In genomic region chr5:157900644-157901043, GRCh38 we compare ENCODE assay signal across 18 cellular contexts. TPM values are rescaled to one million over a fixed set of nuclear protein-coding genes. Genes with fewer than 3 reads are reported as not detected.
DNase-seq lines count a peak whose midpoint lies in the region; ATAC-seq and TF ChIP-seq lines count a peak whose summit lies in the region.
"Had no signal": no experiment of that assay in that cellular context is flagged by ENCODE, and none has a peak within 500 bp of the region (broad histone marks: within the 10 kb centered on the region; RNA-seq: fewer than 3 reads in every experiment).

No MANE protein-coding gene starts in this region.

- no peaks in the 10 kb centered on the region for H3K27me3 Mint-ChIP-seq in stimulated activated naive CD8-positive, alpha-beta T cell treated with anti-CD3 and anti-CD28 coated beads, Interleukin-15, amount 100 ng/mL, for 72 hours
- H3K27me3 Mint-ChIP-seq: activated CD4-positive, alpha-beta T cell treated with anti-CD3 and anti-CD28 coated beads for 36 hours had no signal

- no peak for TF ChIP-seq POLR2A in upper lobe of left lung (IDR thresholded peaks at IDR 0.05)

- peak; percentile 77 for ATAC-seq in GM21737 (IDR thresholded peaks at IDR 0.05; ENCODE audit: unreplicated experiment)
- no peak for ATAC-seq in upper lobe of left lung (ENCODE audit: low FRiP score in 2 of 2)
- no peak for ATAC-seq in stimulated activated naive CD8-positive, alpha-beta T cell treated with anti-CD3 and anti-CD28 coated beads, Interleukin-15, amount 100 ng/mL, for 72 hours
- ATAC-seq: activated CD4-positive, alpha-beta T cell treated with anti-CD3 and anti-CD28 coated beads for 36 hours; activated T-cell treated with anti-CD3 and anti-CD28 coated beads, Interleukin-2, amount 50 U/mL, for 4 hours; T-helper 17 cell had no signal

- DNase-seq in NCI-H1436 (lab: John Stamatoyannopoulos, UW) = peak; percentile 18
- no peak for DNase-seq in NCI-H1436 treated with DMSO at 0.1 percent for 48 hours (lab: John Stamatoyannopoulos, UW)
- peak; percentile 37 to 83 for DNase-seq in NCI-H2081 (lab: John Stamatoyannopoulos, UW)
- peak; percentile 18 for DNase-seq in left kidney (ENCODE audit: low read depth, low spot score)
- no peak for DNase-seq in NCI-H526 (lab: John Stamatoyannopoulos, UW)
- no peak for DNase-seq in upper lobe of left lung
- no peak for DNase-seq in stimulated activated naive CD8-positive, alpha-beta T cell treated with anti-CD3 and anti-CD28 coated beads, Interleukin-15, amount 100 ng/mL, for 72 hours
- DNase-seq: activated CD4-positive, alpha-beta T cell treated with anti-CD3 and anti-CD28 coated beads for 36 hours; activated T-cell treated with anti-CD3 and anti-CD28 coated beads, Interleukin-2, amount 50 U/mL, for 4 hours; Caco-2; HCEC 1CT; kidney glomerular epithelial cell; NCI-H1694 treated with DMSO at 0.1 percent for 48 hours; stimulated activated CD4-positive, alpha-beta T cell treated with anti-CD3 and anti-CD28 coated beads, Interleukin-15, amount 100 ng/mL, for 24 hours; T-helper 17 cell; trophoblast cell had no signal

- no peak overlapping the region for H3K27ac ChIP-seq in upper lobe of left lung
- H3K27ac ChIP-seq: prostate gland had no signal

- no peak for TF ChIP-seq EP300 in upper lobe of left lung (IDR thresholded peaks at IDR 0.05)

- no peaks in the 10 kb centered on the region for H3K36me3 ChIP-seq in upper lobe of left lung
- H3K36me3 ChIP-seq: prostate gland had no signal

- 72 to 77% methylated on average over 4 of the region's 4 CpGs for WGBS in upper lobe of left lung, 2 donors

- H3K4me1 ChIP-seq in upper lobe of left lung = no peaks in the 10 kb centered on the region
- H3K4me1 ChIP-seq: Caco-2, prostate gland had no signal

- no peak for TF ChIP-seq CTCF in upper lobe of left lung (IDR thresholded peaks at IDR 0.05)

- no peak overlapping the region for H3K4me3 Mint-ChIP-seq in stimulated activated naive CD8-positive, alpha-beta T cell treated with anti-CD3 and anti-CD28 coated beads, Interleukin-15, amount 100 ng/mL, for 72 hours
- H3K4me3 Mint-ChIP-seq: activated CD4-positive, alpha-beta T cell treated with anti-CD3 and anti-CD28 coated beads for 36 hours; activated T-cell treated with anti-CD3 and anti-CD28 coated beads, Interleukin-2, amount 50 U/mL, for 4 hours; T-helper 17 cell had no signal

- no peak overlapping the region for H3K4me3 ChIP-seq in upper lobe of left lung
- H3K4me3 ChIP-seq: prostate gland had no signal

- no peaks in the 10 kb centered on the region for H3K27me3 ChIP-seq in upper lobe of left lung

- no peaks in the 10 kb centered on the region for H3K9me3 Mint-ChIP-seq in stimulated activated naive CD8-positive, alpha-beta T cell treated with anti-CD3 and anti-CD28 coated beads, Interleukin-15, amount 100 ng/mL, for 72 hours
- H3K9me3 Mint-ChIP-seq: activated T-cell treated with anti-CD3 and anti-CD28 coated beads, Interleukin-2, amount 50 U/mL, for 4 hours had no signal

- no peaks in the 10 kb centered on the region for H3K4me1 Mint-ChIP-seq in stimulated activated naive CD8-positive, alpha-beta T cell treated with anti-CD3 and anti-CD28 coated beads, Interleukin-15, amount 100 ng/mL, for 72 hours
- H3K4me1 Mint-ChIP-seq: activated CD4-positive, alpha-beta T cell treated with anti-CD3 and anti-CD28 coated beads for 36 hours; T-helper 17 cell had no signal

- peak overlapping the region in 1 of 2 donors; percentile 57 for H3K27ac Mint-ChIP-seq in stimulated activated naive CD8-positive, alpha-beta T cell treated with anti-CD3 and anti-CD28 coated beads, Interleukin-15, amount 100 ng/mL, for 72 hours
- H3K27ac Mint-ChIP-seq: activated CD4-positive, alpha-beta T cell treated with anti-CD3 and anti-CD28 coated beads for 36 hours; T-helper 17 cell had no signal

- H3K9me3 ChIP-seq in upper lobe of left lung = no peaks in the 10 kb centered on the region
- H3K9me3 ChIP-seq: Caco-2, prostate gland had no signal

RNA-seq across cellular contexts. Expression of gene CLINT1, which starts 41.7 kb away (rescaled TPM):
- total RNA-seq in upper lobe of left lung = 100 to 1,000 TPM in 4 of 6 donors, 10 to 100 TPM in 2; 66.2 to 211 (median 123) TPM

Comparison
In these comparisons a context has a peak if more than half of its experiments do, and no peak if none do; other contexts are left out.
1. DNase-seq: peak in NCI-H1436 (single experiment), NCI-H2081 (2 of 2) and left kidney (single experiment); none in NCI-H1436 treated with DMSO at 0.1 percent for 48 hours (single experiment), NCI-H526 (0 of 2), upper lobe of left lung (0 of 2) and stimulated activated naive CD8-positive, alpha-beta T cell treated with anti-CD3 and anti-CD28 coated beads, Interleukin-15, amount 100 ng/mL, for 72 hours (0 of 2).